7 cellular contexts compared by ENCODE assay signal in genomic region chr11:62805044-62805892, GRCh38. TPM values are rescaled to one million over a fixed set of nuclear protein-coding genes. Genes with fewer than 3 reads are reported as not detected.
DNase-seq lines count a peak whose midpoint lies in the region; ATAC-seq, FAIRE-seq and TF ChIP-seq lines count a peak whose summit lies in the region.

Gene NXF1, minus strand, starts transcription at chr11:62805440. Its CDS starts 84 bp downstream, at chr11:62805356.

- FAIRE-seq in astrocyte (lab: Jason Lieb, UNC), result no peak

- ATAC-seq in GM18508 (IDR thresholded peaks at IDR 0.05; ENCODE audit: insufficient read depth, unreplicated experiment) (peak; percentile 35), HG02981 (IDR thresholded peaks at IDR 0.05; ENCODE audit: unreplicated experiment) (peak; percentile 72)

- peaks cover 29% of the 10 kb centered on the region for H3K36me3 Mint-ChIP-seq in astrocyte (ENCODE audit: low read depth, unreplicated experiment)

- H3K27ac ChIP-seq in astrocyte (ENCODE audit: low read depth, low read length), result peak within 1 kb of the TSS; percentile 73
- peak within 1 kb of the TSS; percentile 86 for H3K27ac ChIP-seq in hepatocyte

- H3K27me3 Mint-ChIP-seq in astrocyte (ENCODE audit: low read depth, unreplicated experiment), result no peaks in the 10 kb centered on the region

- H3K27me3 ChIP-seq in astrocyte (ENCODE audit: insufficient read depth, low read length) (no peaks in the 10 kb centered on the region), hepatocyte (no peaks in the 10 kb centered on the region)

- H3K9ac ChIP-seq in astrocyte (ENCODE audit: low read length), result peak within 1 kb of the TSS; percentile 96

- H3K9me2 ChIP-seq in hepatocyte (replicated peaks; ENCODE audit: insufficient read depth), result no peaks in the 10 kb centered on the region

- H3K4me2 ChIP-seq in astrocyte (ENCODE audit: low read length) (peak within 1 kb of the TSS; percentile 90), hepatocyte (peak within 1 kb of the TSS; percentile 83)

- peak; percentile 79 for DNase-seq in NCI-H2029 treated with DMSO at 0.1 percent for 48 hours (lab: John Stamatoyannopoulos, UW)
- DNase-seq in T-helper 22 cell (ENCODE audit: low read depth), result peak; percentile 88
- peak; percentile 75 for DNase-seq in astrocyte (ENCODE audit: low read depth)
- peak; percentile 98 for DNase-seq in hepatocyte (ENCODE audit: low spot score)
- DNase-seq in retinal pigment epithelial cell (ENCODE audit: low read depth), result peak; percentile 67

- H2AFZ ChIP-seq in astrocyte (ENCODE audit: low read depth, low read length), result peak within 1 kb of the TSS; percentile 48
- peak within 1 kb of the TSS; percentile 62 for H2AFZ ChIP-seq in hepatocyte

- H3K9me3 ChIP-seq in astrocyte (ENCODE audit: insufficient read depth, low read depth, low read length), result no peaks in the 10 kb centered on the region
- H3K9me3 ChIP-seq in hepatocyte (ENCODE audit: low read depth), result no peaks in the 10 kb centered on the region

- peaks cover 21% of the 10 kb centered on the region for H3K4me1 ChIP-seq in astrocyte (ENCODE audit: insufficient read depth, low read length)
- peaks cover 19% of the 10 kb centered on the region for H3K4me1 ChIP-seq in hepatocyte (ENCODE audit: insufficient read depth)

- H3K79me2 ChIP-seq in astrocyte (ENCODE audit: insufficient read depth, low read length), result peaks cover 43% of the 10 kb centered on the region
- peaks cover 32% of the 10 kb centered on the region for H3K79me2 ChIP-seq in hepatocyte

- H3K4me3 ChIP-seq in astrocyte (ENCODE audit: insufficient read depth, low read depth, low read length), result peak within 1 kb of the TSS; percentile 85
- peak within 1 kb of the TSS; percentile 67 for H3K4me3 ChIP-seq in hepatocyte
- peak within 1 kb of the TSS; percentile 94 for H3K4me3 ChIP-seq in retinal pigment epithelial cell (ENCODE audit: low read length)

- WGBS in hepatocyte (ENCODE audit: low lambda C conversion rate, missing lambda C conversion rate), result 1% methylated on average over 74 of the region's 77 CpGs

- H3K4me3 Mint-ChIP-seq in astrocyte (ENCODE audit: unreplicated experiment), result peak within 1 kb of the TSS; percentile 98

- peaks cover 14% of the 10 kb centered on the region for H3K36me3 ChIP-seq in astrocyte (ENCODE audit: insufficient read depth, low read length)
- H3K36me3 ChIP-seq in hepatocyte (replicated peaks; ENCODE audit: insufficient read depth, low read depth), result no peaks in the 10 kb centered on the region

- H4K20me1 ChIP-seq in astrocyte (ENCODE audit: insufficient read depth, low read length) (peaks cover 41% of the 10 kb centered on the region), hepatocyte (ENCODE audit: insufficient read depth, poor library complexity, severe bottlenecking) (no peaks in the 10 kb centered on the region)

- TF ChIP-seq CTCF in astrocyte (IDR thresholded peaks at IDR 0.05; ENCODE audit: insufficient read depth, low read depth, low read length), result no peak
- peak; percentile 3 for TF ChIP-seq CTCF in hepatocyte (IDR thresholded peaks at IDR 0.05; ENCODE audit: poor library complexity)
- peak; percentile 11 for TF ChIP-seq CTCF in retinal pigment epithelial cell (conservative IDR thresholded peaks at IDR 0.05; ENCODE audit: low read depth, low read length)

- H3K9me3 Mint-ChIP-seq in astrocyte (ENCODE audit: unreplicated experiment), result no peaks in the 10 kb centered on the region

- H3K4me1 Mint-ChIP-seq in astrocyte (ENCODE audit: low read depth, unreplicated experiment), result peaks cover 24% of the 10 kb centered on the region

- H3K27ac Mint-ChIP-seq in astrocyte (ENCODE audit: unreplicated experiment), result peak within 1 kb of the TSS; percentile 94

RNA-seq across cellular contexts. Expression of gene NXF1, which starts in this region (rescaled TPM):
- 51.4 and 55.9 TPM in 2 replicates for total RNA-seq in astrocyte
- total RNA-seq in hepatocyte, result 37.2 and 37.6 TPM in 2 replicates
- 71.9 and 91.4 TPM in 2 replicates for polyA plus RNA-seq in hepatocyte

Comparison
In these comparisons a context has a peak if more than half of its experiments do, and no peak if none do; other contexts are left out.
1. Peak in every context shown above with its lines: DNase-seq, ATAC-seq, H3K4me3 ChIP-seq and H3K27ac ChIP-seq.